ENCODE assay signal across 11 cellular contexts in the genomic region with DNA sequence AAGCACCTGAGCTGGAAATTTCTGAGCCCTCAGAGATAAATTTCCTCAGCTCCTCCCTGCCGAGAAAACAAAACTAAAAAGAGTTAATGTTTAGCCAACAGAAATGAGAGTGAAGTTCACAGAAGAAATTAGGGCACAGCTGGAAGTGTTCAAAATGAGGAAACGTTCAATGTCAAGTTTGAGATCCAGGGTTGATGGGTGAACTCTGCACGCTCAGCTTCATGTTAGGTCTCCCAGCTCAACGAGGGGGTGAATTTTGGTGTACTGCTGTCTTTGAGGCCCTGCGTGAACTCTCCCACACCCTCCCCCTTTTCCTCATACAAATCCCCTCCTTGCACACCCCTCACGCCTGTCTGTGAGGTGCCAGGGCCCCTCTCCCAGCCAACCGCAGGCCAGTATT. TPM values are rescaled to one million over a fixed set of nuclear protein-coding genes. Genes with fewer than 3 reads are reported as not detected.
DNase-seq lines count a peak whose midpoint lies in the region; ATAC-seq lines count a peak whose summit lies in the region.
"Had no signal": no experiment of that assay in that cellular context is flagged by ENCODE, and none has a peak within 500 bp of the region (broad histone marks: within the 10 kb centered on the region; RNA-seq: fewer than 3 reads in every experiment).

No MANE protein-coding gene starts in this region.

- no peak overlapping the region for H3K27ac ChIP-seq in mesenchymal stem cell (ENCODE audit: low read length, poor library complexity, severe bottlenecking)

- H2BK5ac ChIP-seq in mesenchymal stem cell (ENCODE audit: low read depth, low read length, poor library complexity, severe bottlenecking), result no peak overlapping the region

- no peak overlapping the region for H2BK12ac ChIP-seq in mesenchymal stem cell (ENCODE audit: low read length in 2 of 2)

- H3K27me3 Mint-ChIP-seq in activated T-helper 17 cell treated with anti-CD3 and anti-CD28 coated beads, Interleukin-2, amount 50 U/mL, for 72 hours, result no peaks in the 10 kb centered on the region
- no peaks in the 10 kb centered on the region for H3K27me3 Mint-ChIP-seq in activated T-helper 2 cell treated with anti-CD3 and anti-CD28 coated beads, Interferon-gamma antibody, Interleukin-2, Interleukin-4, amounts not matched to agents 10 μg/mL and 5 μg/mL and 100 μg/mL, durations not matched to agents 14 hours and 24 hours and 36 hours (ENCODE audit: low read depth)
- H3K27me3 Mint-ChIP-seq: CD8-positive, alpha-beta memory T cell; natural killer cell treated with Interleukin-12 subunit alpha and Interleukin-12 subunit beta and Interleukin-15 and Interleukin-18, amount 100 ng/mL, for 72 hours had no signal

- no peaks in the 10 kb centered on the region for H3K79me1 ChIP-seq in mesenchymal stem cell (replicated peaks; ENCODE audit: low read length, poor library complexity, severe bottlenecking)

- H3K18ac ChIP-seq in mesenchymal stem cell (ENCODE audit: low read depth in 1 of 2, low read length in 2 of 2), result no peak overlapping the region

- H3K9me3 ChIP-seq in mesenchymal stem cell (ENCODE audit: control insufficient read depth, low read length), result no peaks in the 10 kb centered on the region

- H2BK15ac ChIP-seq in mesenchymal stem cell (ENCODE audit: low read depth, poor library complexity, severe bottlenecking), result no peak overlapping the region

- H3K4me2 ChIP-seq in mesenchymal stem cell (ENCODE audit: low read length, poor library complexity, severe bottlenecking), result no peak overlapping the region

- DNase-seq in mesenchymal stem cell, result no peak
- no peak for DNase-seq in NCI-H2171 treated with DMSO at 0.1 percent for 48 hours (lab: John Stamatoyannopoulos, UW)
- no peak for DNase-seq in activated T-helper 2 cell treated with anti-CD3 and anti-CD28 coated beads, Interferon-gamma antibody, Interleukin-2, Interleukin-4, amounts not matched to agents 10 μg/mL and 5 μg/mL and 100 μg/mL, durations not matched to agents 14 hours and 24 hours and 36 hours (ENCODE audit: low spot score)
- DNase-seq: CD8-positive, alpha-beta memory T cell had no signal

- H3K23ac ChIP-seq in mesenchymal stem cell (ENCODE audit: low read length in 2 of 2), result no peak overlapping the region

- peaks cover 13% of the 10 kb centered on the region for H3K36me3 Mint-ChIP-seq in activated T-helper 17 cell treated with anti-CD3 and anti-CD28 coated beads, Interleukin-2, amount 50 U/mL, for 72 hours (ENCODE audit: low read depth)
- peaks cover 49% of the 10 kb centered on the region for H3K36me3 Mint-ChIP-seq in activated T-helper 2 cell treated with anti-CD3 and anti-CD28 coated beads, Interferon-gamma antibody, Interleukin-2, Interleukin-4, amounts not matched to agents 10 μg/mL and 5 μg/mL and 100 μg/mL, durations not matched to agents 14 hours and 24 hours and 36 hours (ENCODE audit: low read depth)
- H3K36me3 Mint-ChIP-seq: natural killer cell treated with Interleukin-12 subunit alpha and Interleukin-12 subunit beta and Interleukin-15 and Interleukin-18, amount 100 ng/mL, for 72 hours had no signal

- H3K4me3 Mint-ChIP-seq in activated T-helper 17 cell treated with anti-CD3 and anti-CD28 coated beads, Interleukin-2, amount 50 U/mL, for 72 hours, result no peak overlapping the region
- H3K4me3 Mint-ChIP-seq in activated T-helper 2 cell treated with anti-CD3 and anti-CD28 coated beads, Interferon-gamma antibody, Interleukin-2, Interleukin-4, amounts not matched to agents 10 μg/mL and 5 μg/mL and 100 μg/mL, durations not matched to agents 14 hours and 24 hours and 36 hours (ENCODE audit: low read depth), result no peak overlapping the region
- H3K4me3 Mint-ChIP-seq: CD8-positive, alpha-beta memory T cell; natural killer cell treated with Interleukin-12 subunit alpha and Interleukin-12 subunit beta and Interleukin-15 and Interleukin-18, amount 100 ng/mL, for 72 hours had no signal

- H3K9ac ChIP-seq in mesenchymal stem cell (ENCODE audit: low read length), result peak overlapping the region; percentile 56

- H3K4me3 ChIP-seq in mesenchymal stem cell (ENCODE audit: insufficient read depth in 1 of 2, low read depth in 1 of 2, low read length in 2 of 2), result peak overlapping the region in 1 of 2 experiments; percentile 71
- H3K4me3 ChIP-seq: coronary artery had no signal

- H3K27me3 ChIP-seq in mesenchymal stem cell (ENCODE audit: control insufficient read depth in 1 of 2, insufficient read depth in 1 of 2, low read length in 2 of 2), result no peaks in the 10 kb centered on the region

- H3K4me1 ChIP-seq in mesenchymal stem cell (ENCODE audit: control insufficient read depth, insufficient read depth, low read depth, low read length), result peaks cover 5% of the 10 kb centered on the region

- H4K8ac ChIP-seq in mesenchymal stem cell (ENCODE audit: low read length), result no peak overlapping the region

- intact Hi-C loops in activated T-helper 2 cell treated with anti-CD3 and anti-CD28 coated beads, Interferon-gamma antibody, Interleukin-2, Interleukin-4, amounts not matched to agents 10 μg/mL and 5 μg/mL and 100 μg/mL, durations not matched to agents 14 hours and 24 hours and 36 hours (cut with micrococcal nuclease), result no loop called here

- peaks cover 4% of the 10 kb centered on the region for H3K4me1 Mint-ChIP-seq in activated T-helper 17 cell treated with anti-CD3 and anti-CD28 coated beads, Interleukin-2, amount 50 U/mL, for 72 hours
- peaks cover 6% of the 10 kb centered on the region for H3K4me1 Mint-ChIP-seq in activated T-helper 2 cell treated with anti-CD3 and anti-CD28 coated beads, Interferon-gamma antibody, Interleukin-2, Interleukin-4, amounts not matched to agents 10 μg/mL and 5 μg/mL and 100 μg/mL, durations not matched to agents 14 hours and 24 hours and 36 hours (ENCODE audit: low read depth)

- 62% methylated on average over 7 of the region's 7 CpGs for WGBS in mesenchymal stem cell

- peaks cover 0 to 12% of the 10 kb centered on the region in 2 experiments for H3K36me3 ChIP-seq in mesenchymal stem cell (ENCODE audit: control insufficient read depth in 1 of 2, insufficient read depth in 2 of 2, low read depth in 1 of 2, low read length in 2 of 2)

- no peaks in the 10 kb centered on the region for H3K9me3 Mint-ChIP-seq in activated T-helper 17 cell treated with anti-CD3 and anti-CD28 coated beads, Interleukin-2, amount 50 U/mL, for 72 hours
- peaks cover 10% of the 10 kb centered on the region for H3K9me3 Mint-ChIP-seq in activated T-helper 2 cell treated with anti-CD3 and anti-CD28 coated beads, Interferon-gamma antibody, Interleukin-2, Interleukin-4, amounts not matched to agents 10 μg/mL and 5 μg/mL and 100 μg/mL, durations not matched to agents 14 hours and 24 hours and 36 hours

- no peak overlapping the region for H3K27ac Mint-ChIP-seq in activated T-helper 17 cell treated with anti-CD3 and anti-CD28 coated beads, Interleukin-2, amount 50 U/mL, for 72 hours
- no peak overlapping the region for H3K27ac Mint-ChIP-seq in activated T-helper 2 cell treated with anti-CD3 and anti-CD28 coated beads, Interferon-gamma antibody, Interleukin-2, Interleukin-4, amounts not matched to agents 10 μg/mL and 5 μg/mL and 100 μg/mL, durations not matched to agents 14 hours and 24 hours and 36 hours
- H3K27ac Mint-ChIP-seq: natural killer cell treated with Interleukin-12 subunit alpha and Interleukin-12 subunit beta and Interleukin-15 and Interleukin-18, amount 100 ng/mL, for 72 hours had no signal

- H2BK120ac ChIP-seq in mesenchymal stem cell (ENCODE audit: low read depth, low read length), result no peak overlapping the region

- no peak overlapping the region for H3K14ac ChIP-seq in mesenchymal stem cell (ENCODE audit: low read length in 2 of 2)

- no peak overlapping the region for H4K91ac ChIP-seq in mesenchymal stem cell (ENCODE audit: low read length)

- no peak overlapping the region for H3K4ac ChIP-seq in mesenchymal stem cell (ENCODE audit: low read depth in 1 of 2, low read length in 2 of 2)

- H2AK5ac ChIP-seq in mesenchymal stem cell (ENCODE audit: low read length, severe bottlenecking), result no peak overlapping the region

- ATAC-seq in GM18517 (IDR thresholded peaks at IDR 0.05; ENCODE audit: unreplicated experiment) (peak; percentile 64), GM21515 (IDR thresholded peaks at IDR 0.05; ENCODE audit: unreplicated experiment) (peak; percentile 62), HG03457 (IDR thresholded peaks at IDR 0.05; ENCODE audit: unreplicated experiment) (peak; percentile 41), HG03196 (IDR thresholded peaks at IDR 0.05; ENCODE audit: unreplicated experiment) (no peak)
- ATAC-seq in activated T-helper 17 cell treated with anti-CD3 and anti-CD28 coated beads, Interleukin-2, amount 50 U/mL, for 72 hours (replicated peaks), result no peak
- ATAC-seq: natural killer cell treated with Interleukin-12 subunit alpha and Interleukin-12 subunit beta and Interleukin-15 and Interleukin-18, amount 100 ng/mL, for 72 hours had no signal

- no peak overlapping the region for H2AFZ ChIP-seq in mesenchymal stem cell (ENCODE audit: low read depth, low read length)

RNA-seq across cellular contexts. Expression of gene OAS3, which starts 13.3 kb away (rescaled TPM):
- polyA plus RNA-seq in mesenchymal stem cell (2013, experiment 1 of 2), result 4.0 TPM
- polyA plus RNA-seq in mesenchymal stem cell (2013, experiment 2 of 2), result 4.0 TPM
- 10 to 100 TPM; 17.4 to 41.7 TPM for total RNA-seq in activated T-helper 17 cell treated with anti-CD3 and anti-CD28 coated beads, Interleukin-2, amount 50 U/mL, for 72 hours
- 27.2 and 29.6 TPM in 2 replicates for total RNA-seq in activated T-helper 2 cell treated with anti-CD3 and anti-CD28 coated beads, Interferon-gamma antibody, Interleukin-2, Interleukin-4, amounts not matched to agents 10 μg/mL and 5 μg/mL and 100 μg/mL, durations not matched to agents 14 hours and 24 hours and 36 hours

RNA-seq across cellular contexts. Expression of gene OAS1, which starts 18.2 kb away (rescaled TPM):
- polyA plus RNA-seq in mesenchymal stem cell (2013, experiment 1 of 2), result 1.4 TPM
- 1.7 TPM for polyA plus RNA-seq in mesenchymal stem cell (2013, experiment 2 of 2)
- total RNA-seq in activated T-helper 17 cell treated with anti-CD3 and anti-CD28 coated beads, Interleukin-2, amount 50 U/mL, for 72 hours, result 10 to 100 TPM; 15.6 to 20.9 TPM
- 17.7 and 17.8 TPM in 2 replicates for total RNA-seq in activated T-helper 2 cell treated with anti-CD3 and anti-CD28 coated beads, Interferon-gamma antibody, Interleukin-2, Interleukin-4, amounts not matched to agents 10 μg/mL and 5 μg/mL and 100 μg/mL, durations not matched to agents 14 hours and 24 hours and 36 hours

RNA-seq across cellular contexts. Expression of gene OAS2, which starts 53.3 kb away (rescaled TPM):
- polyA plus RNA-seq in mesenchymal stem cell (2013, experiment 1 of 2), result 0.48 TPM
- polyA plus RNA-seq in mesenchymal stem cell (2013, experiment 2 of 2), result 0.41 TPM
- total RNA-seq in activated T-helper 17 cell treated with anti-CD3 and anti-CD28 coated beads, Interleukin-2, amount 50 U/mL, for 72 hours, result 10 to 100 TPM; 44.6 to 64.8 TPM
- total RNA-seq in activated T-helper 2 cell treated with anti-CD3 and anti-CD28 coated beads, Interferon-gamma antibody, Interleukin-2, Interleukin-4, amounts not matched to agents 10 μg/mL and 5 μg/mL and 100 μg/mL, durations not matched to agents 14 hours and 24 hours and 36 hours, result 86.4 and 88.3 TPM in 2 replicates

Comparison
In these comparisons a context has a peak if more than half of its experiments do, and no peak if none do; other contexts are left out.
1. ATAC-seq: peak in GM18517 (single experiment), GM21515 (single experiment) and HG03457 (single experiment); none in activated T-helper 17 cell treated with anti-CD3 and anti-CD28 coated beads, Interleukin-2, amount 50 U/mL, for 72 hours (single experiment) and HG03196 (single experiment).